Comparison of ENCODE assay signal across 19 cellular contexts in the genomic region with DNA sequence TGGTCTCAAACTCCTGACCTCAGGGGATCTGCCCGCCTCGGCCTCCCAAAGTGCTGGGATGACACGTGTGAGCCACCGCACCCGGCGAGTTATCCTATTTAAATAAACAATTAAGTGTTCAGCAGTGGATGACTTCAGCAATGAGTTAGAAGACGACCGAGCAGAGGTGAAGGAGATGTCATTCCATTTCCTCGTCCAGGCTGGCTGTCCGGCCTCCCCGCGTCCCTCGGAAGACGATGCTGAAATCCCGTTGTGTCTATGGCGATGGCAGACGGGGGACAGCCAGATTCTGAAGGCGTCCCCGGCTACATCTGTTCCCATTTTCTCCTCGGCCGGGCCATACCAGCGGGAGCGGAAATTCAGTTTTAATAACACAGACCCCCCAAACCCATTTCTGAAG.
DNase-seq lines count a peak whose midpoint lies in the region; ATAC-seq, FAIRE-seq and TF ChIP-seq lines count a peak whose summit lies in the region.
"Had no signal": no experiment of that assay in that cellular context is flagged by ENCODE, and none has a peak within 500 bp of the region (broad histone marks: within the 10 kb centered on the region; RNA-seq: fewer than 3 reads in every experiment).

No MANE protein-coding gene starts in this region.

- H3K9me3 Mint-ChIP-seq in chondrocyte (ENCODE audit: low read depth) = no peaks in the 10 kb centered on the region

- H2AFZ ChIP-seq in neuronal stem cell (ENCODE audit: low read length) = peak overlapping the region; percentile 29

- no peak overlapping the region for H2BK12ac ChIP-seq in neuronal stem cell (ENCODE audit: low read length)

- no peak overlapping the region for H4K8ac ChIP-seq in neuronal stem cell (ENCODE audit: low read depth, low read length)

- H3K9me3 ChIP-seq in lower lobe of right lung = no peaks in the 10 kb centered on the region
- H3K9me3 ChIP-seq in neuronal stem cell (replicated peaks in 1 of 2; ENCODE audit: control insufficient read depth in 2 of 2, insufficient read depth in 1 of 2, low read depth in 1 of 2, low read length in 2 of 2) = no peaks in the 10 kb centered on the region
- H3K9me3 ChIP-seq in upper lobe of right lung = no peaks in the 10 kb centered on the region
- H3K9me3 ChIP-seq: BE2C had no signal

- no peak overlapping the region for H4K91ac ChIP-seq in neuronal stem cell (ENCODE audit: low read depth, low read length, poor library complexity)

- H3K36me3 Mint-ChIP-seq in chondrocyte (ENCODE audit: low read depth) = no peaks in the 10 kb centered on the region
- H3K36me3 Mint-ChIP-seq: CD4-positive, CD25-positive, alpha-beta regulatory T cell; CD8-positive, alpha-beta memory T cell had no signal

- H3K23ac ChIP-seq in neuronal stem cell (ENCODE audit: low read depth, low read length, poor library complexity) = no peak overlapping the region

- H3K4me1 ChIP-seq in lower lobe of right lung (no peaks in the 10 kb centered on the region), neuronal stem cell (ENCODE audit: control insufficient read depth in 2 of 2, insufficient read depth in 1 of 2, low read depth in 1 of 2, low read length in 2 of 2) (peaks cover 4 to 5% of the 10 kb centered on the region in 2 donors), upper lobe of right lung (no peaks in the 10 kb centered on the region)
- H3K4me1 ChIP-seq: BE2C had no signal

- WGBS in neuronal stem cell (ENCODE audit: extremely low coverage in 2 of 2, insufficient read length in 2 of 2, insufficient replicate concordance in 1 of 2), 2 donors = no CpG with 5 or more reads among the region's 23 CpGs

- H3K14ac ChIP-seq in neuronal stem cell (ENCODE audit: low read length) = no peak overlapping the region

- no peaks in the 10 kb centered on the region for H3K27me3 Mint-ChIP-seq in chondrocyte (ENCODE audit: low read depth)
- H3K27me3 Mint-ChIP-seq: CD4-positive, CD25-positive, alpha-beta regulatory T cell had no signal

- no peak overlapping the region for H2BK120ac ChIP-seq in neuronal stem cell (ENCODE audit: low read depth, low read length)

- peak; percentile 64 for DNase-seq in chondrocyte (ENCODE audit: low spot score)
- DNase-seq in lower lobe of right lung = peak; percentile 28
- no peak for DNase-seq in neuronal stem cell (ENCODE audit: low spot score)
- peak; percentile 41 for DNase-seq in upper lobe of right lung
- no peak for DNase-seq in Ammon's horn (ENCODE audit: low spot score)
- no peak for DNase-seq in HTR-8/SVneo (ENCODE audit: insufficient read length, low spot score)
- DNase-seq: BE2C; C1 segment of cervical spinal cord; CD4-positive, CD25-positive, alpha-beta regulatory T cell; CD8-positive, alpha-beta memory T cell; COR-L47; DMS 273 treated with DMSO at 0.1 percent for 48 hours; DMS53; DND-41; EL; H7 had no signal

- no peaks in the 10 kb centered on the region for H3K27me3 ChIP-seq in lower lobe of right lung (ENCODE audit: low read depth)
- H3K27me3 ChIP-seq in neuronal stem cell (ENCODE audit: control insufficient read depth in 3 of 3, insufficient read depth in 3 of 3, low read depth in 1 of 3, low read length in 3 of 3) = no peaks in the 10 kb centered on the region
- no peaks in the 10 kb centered on the region for H3K27me3 ChIP-seq in upper lobe of right lung
- H3K27me3 ChIP-seq: BE2C had no signal

- no peak for ATAC-seq in lower lobe of right lung
- no peak for ATAC-seq in upper lobe of right lung
- no peak for ATAC-seq in HG03139 (IDR thresholded peaks at IDR 0.05; ENCODE audit: unreplicated experiment)
- ATAC-seq: GM12878 had no signal

- no peak overlapping the region for H3K27ac ChIP-seq in lower lobe of right lung
- H3K27ac ChIP-seq in neuronal stem cell (replicated peaks; ENCODE audit: low read length) = no peak overlapping the region
- H3K27ac ChIP-seq in upper lobe of right lung = no peak overlapping the region

- intact Hi-C loops in lower lobe of right lung (cut with DNase I) = no loop called here
- intact Hi-C loops in upper lobe of right lung (cut with DNase I) = no loop called here

- H2BK15ac ChIP-seq in neuronal stem cell (ENCODE audit: low read length) = peak overlapping the region; percentile 59

- H3K4me3 Mint-ChIP-seq in chondrocyte (ENCODE audit: unreplicated experiment) = no peak overlapping the region
- H3K4me3 Mint-ChIP-seq: CD4-positive, CD25-positive, alpha-beta regulatory T cell; CD8-positive, alpha-beta memory T cell had no signal

- H3K4me3 ChIP-seq in lower lobe of right lung (no peak overlapping the region), neuronal stem cell (ENCODE audit: low read length in 2 of 2) (no peak overlapping the region), upper lobe of right lung (no peak overlapping the region)
- H3K4me3 ChIP-seq: GM12878 had no signal

- H3K9ac ChIP-seq in neuronal stem cell (ENCODE audit: low read depth, low read length, poor library complexity) = no peak overlapping the region

- no peak for FAIRE-seq in HTR-8/SVneo (lab: Jason Lieb, UNC)
- FAIRE-seq: GM12878, GM19239 had no signal

- no peaks in the 10 kb centered on the region for H3K4me1 Mint-ChIP-seq in chondrocyte (ENCODE audit: low read depth)
- H3K4me1 Mint-ChIP-seq: CD4-positive, CD25-positive, alpha-beta regulatory T cell; CD8-positive, alpha-beta memory T cell had no signal

- H2BK5ac ChIP-seq in neuronal stem cell (ENCODE audit: low read length) = no peak overlapping the region

- H2AK5ac ChIP-seq in neuronal stem cell (ENCODE audit: low read depth, low read length) = no peak overlapping the region

- no peaks in the 10 kb centered on the region for H3K36me3 ChIP-seq in lower lobe of right lung
- no peaks in the 10 kb centered on the region for H3K36me3 ChIP-seq in neuronal stem cell (replicated peaks in 1 of 2; ENCODE audit: control insufficient read depth in 2 of 2, insufficient read depth in 2 of 2, low read length in 2 of 2)
- H3K36me3 ChIP-seq in upper lobe of right lung = no peaks in the 10 kb centered on the region
- H3K36me3 ChIP-seq: BE2C had no signal

- TF ChIP-seq CTCF in chondrocyte (IDR thresholded peaks at IDR 0.05) (no peak), lower lobe of right lung (IDR thresholded peaks at IDR 0.05) (no peak), upper lobe of right lung (IDR thresholded peaks at IDR 0.05) (no peak)

- H3K79me1 ChIP-seq in neuronal stem cell (ENCODE audit: low read depth, low read length) = no peaks in the 10 kb centered on the region

- H3K18ac ChIP-seq in neuronal stem cell (ENCODE audit: low read length) = peak overlapping the region; percentile 72

- H3K4me2 ChIP-seq in neuronal stem cell (ENCODE audit: insufficient read depth, low read length, poor library complexity, severe bottlenecking) = no peak overlapping the region

- H3K27ac Mint-ChIP-seq in chondrocyte (ENCODE audit: unreplicated experiment) = no peak overlapping the region
- H3K27ac Mint-ChIP-seq: CD4-positive, CD25-positive, alpha-beta regulatory T cell; CD8-positive, alpha-beta memory T cell had no signal

- no peak overlapping the region for H3K4ac ChIP-seq in neuronal stem cell (ENCODE audit: low read length)

Comparison
In these comparisons a context has a peak if more than half of its experiments do, and no peak if none do; other contexts are left out.
1. DNase-seq: peak in chondrocyte (single experiment), lower lobe of right lung (single experiment) and upper lobe of right lung (single experiment); none in neuronal stem cell (single experiment), Ammon's horn (single experiment) and HTR-8/SVneo (single experiment).